ENCODE assay signal across 25 cellular contexts in genomic region chr4:54209617-54210016, GRCh38.
"Had no signal": no experiment of that assay in that cellular context is flagged by ENCODE, and none has a peak within 500 bp of the region (broad histone marks: within the 10 kb centered on the region; RNA-seq: fewer than 3 reads in every experiment).

No MANE protein-coding gene starts in this region.

- H3K79me2 ChIP-seq: hepatocyte had no signal

- H3K4me1 ChIP-seq: colonic mucosa, foreskin keratinocyte, gastrocnemius medialis, gastroesophageal sphincter had no signal

- H3K36me3 ChIP-seq: colonic mucosa, esophagus muscularis mucosa, esophagus squamous epithelium, gastrocnemius medialis, gastroesophageal sphincter, heart left ventricle, heart right ventricle had no signal

- H2AFZ ChIP-seq: hepatocyte had no signal

- ATAC-seq: effector memory CD8-positive, alpha-beta T cell; esophagus mucosa; foreskin keratinocyte; gastrocnemius medialis; gastroesophageal sphincter; heart left ventricle; heart right ventricle had no signal

- H3K4me2 ChIP-seq: hepatocyte had no signal

- H3K9me3 ChIP-seq: colonic mucosa, esophagus muscularis mucosa, esophagus squamous epithelium, gastrocnemius medialis, gastroesophageal sphincter, heart left ventricle, heart right ventricle had no signal

- DNase-seq: colonic mucosa; cortex of kidney; dermis blood vessel endothelial cell; dorsolateral prefrontal cortex; effector CD4-positive, alpha-beta T cell; effector CD8-positive, alpha-beta T cell; effector memory CD4-positive, alpha-beta T cell; effector memory CD8-positive, alpha-beta T cell; endodermal cell; erythroblast; esophagus squamous epithelium; foreskin fibroblast; foreskin keratinocyte; foreskin melanocyte; gastrocnemius medialis; glutamatergic neuron; head of caudate nucleus; heart left ventricle; heart right ventricle had no signal

- H3K4me3 ChIP-seq: colonic mucosa, coronary artery, dorsolateral prefrontal cortex, esophagus muscularis mucosa, esophagus squamous epithelium, gastrocnemius medialis, gastroesophageal sphincter, heart left ventricle, heart right ventricle, hepatocyte had no signal

- H3K27me3 ChIP-seq: colonic mucosa, esophagus squamous epithelium, foreskin keratinocyte, gastrocnemius medialis, hepatocyte had no signal

- H3K27ac ChIP-seq: colonic mucosa, coronary artery, dorsolateral prefrontal cortex, epithelial cell of prostate, esophagus muscularis mucosa, esophagus squamous epithelium, foreskin keratinocyte, gastrocnemius medialis, gastroesophageal sphincter, heart left ventricle, heart right ventricle, hepatocyte had no signal
